In the genomic region with DNA sequence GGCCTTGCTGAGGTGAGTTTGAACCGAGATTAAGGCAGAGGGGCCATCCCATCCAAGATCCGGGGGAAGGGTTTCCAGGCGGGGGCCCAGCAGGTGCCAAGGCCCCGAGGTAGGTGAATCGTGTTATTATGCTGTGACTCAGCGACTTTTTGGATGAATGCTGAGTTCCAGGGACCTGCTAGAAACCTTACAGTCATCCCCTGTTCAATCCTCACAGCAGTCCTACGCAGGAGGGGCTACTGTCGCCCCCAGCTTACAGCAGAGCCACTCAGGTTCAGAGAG, we compare ENCODE assay signal across 18 cellular contexts. TPM values are rescaled to one million over a fixed set of nuclear protein-coding genes. Genes with fewer than 3 reads are reported as not detected.
"Had no signal": no experiment of that assay in that cellular context is flagged by ENCODE, and none has a peak within 500 bp of the region (broad histone marks: within the 10 kb centered on the region; RNA-seq: fewer than 3 reads in every experiment).

No MANE protein-coding gene starts in this region.

- H3K4me1 Mint-ChIP-seq: activated T-helper 17 cell treated with anti-CD3 and anti-CD28 coated beads, Interleukin-2, amount 50 U/mL, for 72 hours; endodermal cell; stimulated activated naive CD8-positive, alpha-beta T cell treated with anti-CD3 and anti-CD28 coated beads, Interleukin-15, amount 100 ng/mL, for 72 hours had no signal

- H3K9ac ChIP-seq: neural progenitor cell had no signal

- H3K9me3 ChIP-seq: left ventricle myocardium inferior, prostate gland, suprapubic skin, transverse colon had no signal

- H3K27ac Mint-ChIP-seq: activated CD8-positive, alpha-beta T cell treated with anti-CD3 and anti-CD28 coated beads for 36 hours; activated naive CD8-positive, alpha-beta T cell treated with anti-CD3 and anti-CD28 coated beads, Interleukin-2, amount 10 ng/mL, durations not matched to agents 7 days and 5 days; activated T-helper 17 cell treated with anti-CD3 and anti-CD28 coated beads, Interleukin-2, amount 50 U/mL, for 72 hours; endodermal cell; neural progenitor cell had no signal

- H3K27ac ChIP-seq: dorsolateral prefrontal cortex, epithelial cell of prostate, left ventricle myocardium inferior, neural progenitor cell, prostate gland, skin epidermis, suprapubic skin, transverse colon had no signal

- H3K36me3 ChIP-seq: left ventricle myocardium inferior, neural progenitor cell, prostate gland, suprapubic skin, transverse colon had no signal

- H2AFZ ChIP-seq: neural progenitor cell had no signal

- H3K36me3 Mint-ChIP-seq: activated naive CD8-positive, alpha-beta T cell treated with anti-CD3 and anti-CD28 coated beads, Interleukin-2, amount 10 ng/mL, durations not matched to agents 7 days and 5 days; brain; neural progenitor cell had no signal

- H3K9me3 Mint-ChIP-seq: activated CD8-positive, alpha-beta T cell treated with anti-CD3 and anti-CD28 coated beads for 36 hours; activated naive CD8-positive, alpha-beta T cell treated with anti-CD3 and anti-CD28 coated beads, Interleukin-2, amount 10 ng/mL, durations not matched to agents 7 days and 5 days; activated T-helper 17 cell treated with anti-CD3 and anti-CD28 coated beads, Interleukin-2, amount 50 U/mL, for 72 hours; brain; endodermal cell; neural progenitor cell; stimulated activated naive CD8-positive, alpha-beta T cell treated with anti-CD3 and anti-CD28 coated beads, Interleukin-15, amount 100 ng/mL, for 72 hours had no signal

- H3K4me3 Mint-ChIP-seq: activated CD8-positive, alpha-beta T cell treated with anti-CD3 and anti-CD28 coated beads for 36 hours; activated naive CD8-positive, alpha-beta T cell treated with anti-CD3 and anti-CD28 coated beads, Interleukin-2, amount 10 ng/mL, durations not matched to agents 7 days and 5 days; activated T-helper 17 cell treated with anti-CD3 and anti-CD28 coated beads, Interleukin-2, amount 50 U/mL, for 72 hours; endodermal cell; neural progenitor cell; stimulated activated naive CD8-positive, alpha-beta T cell treated with anti-CD3 and anti-CD28 coated beads, Interleukin-15, amount 100 ng/mL, for 72 hours had no signal

RNA-seq across cellular contexts. Expression of gene DNAJB8, which starts 40.9 kb away (rescaled TPM):
- total RNA-seq: activated CD8-positive, alpha-beta T cell treated with anti-CD3 and anti-CD28 coated beads for 36 hours; activated naive CD8-positive, alpha-beta T cell treated with anti-CD3 and anti-CD28 coated beads, Interleukin-2, amount 10 ng/mL, durations not matched to agents 7 days and 5 days; activated T-helper 17 cell treated with anti-CD3 and anti-CD28 coated beads, Interleukin-2, amount 50 U/mL, for 72 hours; dorsolateral prefrontal cortex; endodermal cell; kidney epithelial cell; left ventricle myocardium inferior; mammary epithelial cell; osteocyte; right cardiac atrium; suprapubic skin; transverse colon had no signal
- polyA plus RNA-seq: mammary epithelial cell, right cardiac atrium had no signal
